Comparison of ENCODE assay signal across 12 cellular contexts in genomic region chr16:85263214-85263613, GRCh38.
DNase-seq lines count a peak whose midpoint lies in the region; ATAC-seq and TF ChIP-seq lines count a peak whose summit lies in the region.
"Had no signal": no experiment of that assay in that cellular context is flagged by ENCODE, and none has a peak within 500 bp of the region (broad histone marks: within the 10 kb centered on the region; RNA-seq: fewer than 3 reads in every experiment).

No MANE protein-coding gene starts in this region.

- no peak for DNase-seq in DMS114 treated with DMSO at 0.1 percent for 48 hours (lab: John Stamatoyannopoulos, UW; ENCODE audit: unreplicated experiment)
- DNase-seq in UCSD-AML1 (lab: John Stamatoyannopoulos, UW; ENCODE audit: unreplicated experiment) = no peak
- DNase-seq: BE2C; CD8-positive, alpha-beta memory T cell had no signal

- no peak for TF ChIP-seq EP300 in neural cell (conservative IDR thresholded peaks at IDR 0.05; ENCODE audit: poor library complexity, severe bottlenecking)

- H3K36me3 Mint-ChIP-seq in brain = no peaks in the 10 kb centered on the region
- H3K36me3 Mint-ChIP-seq: CD8-positive, alpha-beta memory T cell; IgD-negative memory B cell had no signal

- no peaks in the 10 kb centered on the region for H3K79me2 ChIP-seq in neural cell (replicated peaks; ENCODE audit: insufficient read depth, low read length)

- H3K4me1 Mint-ChIP-seq in brain = peaks cover 85% of the 10 kb centered on the region
- H3K4me1 Mint-ChIP-seq: CD8-positive, alpha-beta memory T cell had no signal

- H3K4me3 Mint-ChIP-seq in brain = peak overlapping the region in 2 of 5 experiments; percentile 27 to 36
- H3K4me3 Mint-ChIP-seq: CD8-positive, alpha-beta memory T cell had no signal

- H3K4me3 ChIP-seq in neural cell (ENCODE audit: low read length) (peak overlapping the region; percentile 11), subcutaneous abdominal adipose tissue (ENCODE audit: low read depth in 1 of 5, low read length in 5 of 5) (no peak overlapping the region)
- H3K4me3 ChIP-seq: A549, HAP-1 had no signal

- no peaks in the 10 kb centered on the region for H3K9me2 ChIP-seq in neural cell (ENCODE audit: insufficient read depth, low read length)

- no peak for TF ChIP-seq CTCF in brain (conservative IDR thresholded peaks at IDR 0.05)
- no peak for TF ChIP-seq CTCF in neural cell (IDR thresholded peaks at IDR 0.05; ENCODE audit: poor library complexity, severe bottlenecking)

- ATAC-seq in GM21526 (IDR thresholded peaks at IDR 0.05; ENCODE audit: low FRiP score, unreplicated experiment) = no peak
- ATAC-seq: A549 had no signal

- H3K9me3 Mint-ChIP-seq in brain = peaks cover 0 to 6% (median 0%) of the 10 kb centered on the region in 5 experiments
- H3K9me3 Mint-ChIP-seq: CD8-positive, alpha-beta memory T cell had no signal

- H3F3A ChIP-seq in neural cell (ENCODE audit: insufficient read depth, low read length, poor library complexity, severe bottlenecking) = peaks cover 11% of the 10 kb centered on the region

- no peak for TF ChIP-seq RAD21 in neural cell (conservative IDR thresholded peaks at IDR 0.05)

- H3K27ac Mint-ChIP-seq in brain = peak overlapping the region; percentile 24 to 97 (median 62)
- H3K27ac Mint-ChIP-seq: CD8-positive, alpha-beta memory T cell; IgD-negative memory B cell had no signal

- no peak overlapping the region for H3K9ac ChIP-seq in neural cell (ENCODE audit: low read length)
- no peak overlapping the region for H3K9ac ChIP-seq in subcutaneous abdominal adipose tissue (ENCODE audit: low read length in 5 of 5)

- H3K9me3 ChIP-seq in neural cell (ENCODE audit: low read length) = no peaks in the 10 kb centered on the region
- H3K9me3 ChIP-seq in subcutaneous abdominal adipose tissue (ENCODE audit: control insufficient read depth in 5 of 5, low read length in 5 of 5) = no peaks in the 10 kb centered on the region
- H3K9me3 ChIP-seq: A549, BE2C, HAP-1 had no signal

- H3K36me3 ChIP-seq in neural cell (ENCODE audit: insufficient read depth, low read length) = no peaks in the 10 kb centered on the region
- no peaks in the 10 kb centered on the region for H3K36me3 ChIP-seq in subcutaneous abdominal adipose tissue (ENCODE audit: control insufficient read depth in 5 of 5, insufficient read depth in 5 of 5, low read length in 5 of 5)
- H3K36me3 ChIP-seq: BE2C, HAP-1 had no signal

- H3K27me3 Mint-ChIP-seq in brain = peaks cover 4% of the 10 kb centered on the region

- no peaks in the 10 kb centered on the region for H4K20me1 ChIP-seq in neural cell (ENCODE audit: insufficient read depth)

- H3K27ac ChIP-seq in neural cell (ENCODE audit: low read length) (peak overlapping the region; percentile 71), subcutaneous abdominal adipose tissue (ENCODE audit: low read depth, low read length) (peak overlapping the region; percentile 76)
- H3K27ac ChIP-seq: A549 had no signal

- no peak overlapping the region for H3K4me2 ChIP-seq in neural cell (ENCODE audit: low read length)
- H3K4me2 ChIP-seq: A549 had no signal

- H3K27me3 ChIP-seq in neural cell (ENCODE audit: insufficient read depth, low read depth, low read length) (no peaks in the 10 kb centered on the region), subcutaneous abdominal adipose tissue (ENCODE audit: control insufficient read depth in 5 of 5, insufficient read depth in 4 of 5, low read length in 5 of 5) (no peaks in the 10 kb centered on the region)
- H3K27me3 ChIP-seq: BE2C had no signal

- no peak overlapping the region for H2AFZ ChIP-seq in neural cell (ENCODE audit: low read depth, low read length)

- H3K4me1 ChIP-seq in subcutaneous abdominal adipose tissue (ENCODE audit: control insufficient read depth in 5 of 5, insufficient read depth in 5 of 5, low read length in 5 of 5) = peaks cover 3 to 50% (median 18%) of the 10 kb centered on the region in 5 donors
- H3K4me1 ChIP-seq: A549, HAP-1 had no signal

TF ChIP-seq in PFSK-1, 5 proteins besides CTCF, POLR2A, EP300 and RAD21:
- TF ChIP-seq TAF1 (IDR thresholded peaks at IDR 0.05; ENCODE audit: borderline replicate concordance, insufficient read depth, low read length) = no peak
- 0 out of 2 replicates have a peak, but pooled peaks have one; percentile 27 for TF ChIP-seq POLR2AphosphoS5 (IDR thresholded peaks at IDR 0.05; ENCODE audit: low read depth, low read length)

TF ChIP-seq in neural cell, 6 proteins besides CTCF, POLR2A, EP300 and RAD21:
- TF ChIP-seq SMC3 (conservative IDR thresholded peaks at IDR 0.05; ENCODE audit: poor library complexity) (no peak), EZH2 (IDR thresholded peaks at IDR 0.05; ENCODE audit: borderline replicate concordance, insufficient read depth, low read length, poor library complexity, severe bottlenecking) (no peak)
